Comparison of ENCODE assay signal across 17 cellular contexts in genomic region chr20:20213722-20214121, GRCh38.
"Had no signal": no experiment of that assay in that cellular context is flagged by ENCODE, and none has a peak within 500 bp of the region (broad histone marks: within the 10 kb centered on the region; RNA-seq: fewer than 3 reads in every experiment).

No MANE protein-coding gene starts in this region.

- H3K4me3 Mint-ChIP-seq: activated B cell treated with CpG ODN at 0.5 μM for 24 hours; activated CD8-positive, alpha-beta T cell treated with anti-CD3 and anti-CD28 coated beads for 36 hours; activated T-cell treated with anti-CD3 and anti-CD28 coated beads, Interleukin-2, amount 50 U/mL, for 4 hours; memory B cell; naive thymus-derived CD8-positive, alpha-beta T cell; stimulated activated naive B cell treated with anti-CD40 and anti-IgM and Interleukin-4, amounts not matched to agents 10 μg/mL and 1 μg/mL and 100 μg/mL, for 72 hours had no signal

- DNase-seq: activated B cell treated with CpG ODN at 0.5 μM for 24 hours; activated CD4-positive, alpha-beta T cell treated with anti-CD3 and anti-CD28 coated beads for 48 hours; activated CD8-positive, alpha-beta T cell treated with anti-CD3 and anti-CD28 coated beads for 36 hours; activated effector memory CD4-positive, alpha-beta T cell treated with anti-CD3 and anti-CD28 coated beads, Interleukin-2, amount 50 U/mL, for 16 hours; activated T-cell treated with anti-CD3 and anti-CD28 coated beads, Interleukin-2, amount 50 U/mL, for 4 hours; erythroblast; left ventricle myocardium superior; naive thymus-derived CD8-positive, alpha-beta T cell; occipital lobe; right cardiac atrium; stimulated activated CD4-positive, alpha-beta T cell treated with anti-CD3 and anti-CD28 coated beads, Interleukin-15, amount 100 ng/mL, for 24 hours; stimulated activated CD4-positive, alpha-beta T cell treated with anti-CD3 and anti-CD28 coated beads, Interleukin-4, amount 100 ng/mL, for 1 hour; stimulated activated naive B cell treated with anti-CD40 and anti-IgM and Interleukin-4, amounts not matched to agents 10 μg/mL and 1 μg/mL and 100 μg/mL, for 72 hours; thyroid gland had no signal

- ATAC-seq: activated CD8-positive, alpha-beta T cell treated with anti-CD3 and anti-CD28 coated beads for 36 hours; activated naive CD4-positive, alpha-beta T cell treated with anti-CD3 and anti-CD28 coated beads, Interleukin-2, amount 50 U/mL, for 72 hours; activated T-cell treated with anti-CD3 and anti-CD28 coated beads, Interleukin-2, amount 50 U/mL, for 4 hours; gastroesophageal sphincter; left ventricle myocardium superior; naive thymus-derived CD8-positive, alpha-beta T cell; right cardiac atrium; stimulated activated naive B cell treated with anti-CD40 and anti-IgM and Interleukin-4, amounts not matched to agents 10 μg/mL and 1 μg/mL and 100 μg/mL, for 72 hours had no signal

- H3K4me1 Mint-ChIP-seq: activated B cell treated with CpG ODN at 0.5 μM for 24 hours; memory B cell; stimulated activated naive B cell treated with anti-CD40 and anti-IgM and Interleukin-4, amounts not matched to agents 10 μg/mL and 1 μg/mL and 100 μg/mL, for 72 hours had no signal

- H3K9me3 Mint-ChIP-seq: activated CD8-positive, alpha-beta T cell treated with anti-CD3 and anti-CD28 coated beads for 36 hours had no signal

- H3K27me3 Mint-ChIP-seq: activated B cell treated with CpG ODN at 0.5 μM for 24 hours had no signal

- H3K27ac Mint-ChIP-seq: activated B cell treated with CpG ODN at 0.5 μM for 24 hours; activated CD8-positive, alpha-beta T cell treated with anti-CD3 and anti-CD28 coated beads for 36 hours; activated naive CD4-positive, alpha-beta T cell treated with anti-CD3 and anti-CD28 coated beads, Interleukin-2, amount 50 U/mL, for 72 hours; memory B cell; naive thymus-derived CD8-positive, alpha-beta T cell; stimulated activated naive B cell treated with anti-CD40 and anti-IgM and Interleukin-4, amounts not matched to agents 10 μg/mL and 1 μg/mL and 100 μg/mL, for 72 hours had no signal
